Comparison of ENCODE assay signal across 8 cellular contexts in genomic region chr17:62065611-62066468, GRCh38.
A peak's percentile ranks its signal among the peaks of the same experiment; 100 is the strongest.
DNase-seq lines count a peak whose midpoint lies in the region; ATAC-seq lines count a peak whose summit lies in the region.

No MANE protein-coding gene starts in this region.

- H3K4me2 ChIP-seq in BLaER1 treated with 17β-estradiol and CSF1 and Interleukin-3, amounts not matched to agents 10 nM and 100 nM: peak overlapping the region; percentile 4 to 43 (median 22); a peak in 11 of 22 replicates

- no peaks in the 10 kb centered on the region for H3K27me3 ChIP-seq in BLaER1 treated with 17β-estradiol and CSF1 and Interleukin-3, amounts not matched to agents 10 nM and 100 nM

- peak overlapping the region; percentile 67 to 98 (median 89) for H3K4me3 ChIP-seq in BLaER1 treated with 17β-estradiol and CSF1 and Interleukin-3, amounts not matched to agents 10 nM and 100 nM

- no peaks in the 10 kb centered on the region for H3K9me3 ChIP-seq in BLaER1 treated with 17β-estradiol and CSF1 and Interleukin-3, amounts not matched to agents 10 nM and 100 nM (replicated peaks in 1 of 11)

- ATAC-seq in HG03457 (IDR thresholded peaks at IDR 0.05; ENCODE audit: unreplicated experiment): peak; percentile 81

- H3K27ac ChIP-seq in BLaER1 treated with 17β-estradiol and CSF1 and Interleukin-3, amounts not matched to agents 10 nM and 100 nM: peak overlapping the region; percentile 95 to 100 (median 97)
- H3K27ac ChIP-seq in cingulate gyrus (ENCODE audit: low read depth, low read length): peak overlapping the region; percentile 88

- DNase-seq in GM19240 (ENCODE audit: insufficient read length, low spot score) (peak; percentile 99), NCI-H524 (lab: John Stamatoyannopoulos, UW) (peak; percentile 97 to 98), kidney tubule cell (ENCODE audit: low spot score) (peak; percentile 98)
- peak; percentile 98 for DNase-seq in activated CD4-positive, alpha-beta T cell treated with anti-CD3 and anti-CD28 coated beads for 4 hours
- DNase-seq in stimulated activated CD4-positive, alpha-beta T cell treated with anti-CD3 and anti-CD28 coated beads, Interleukin-1b, Interleukin-23, amount 100 ng/mL, for 1 hour (ENCODE audit: low read depth in 2 of 2): peak; percentile 94 to 96

- H3K4me1 ChIP-seq in BLaER1 treated with 17β-estradiol and CSF1 and Interleukin-3, amounts not matched to agents 10 nM and 100 nM: peaks cover 11 to 32% (median 22%) of the 10 kb centered on the region in 10 experiments

- H4K20me1 ChIP-seq in BLaER1 treated with 17β-estradiol and CSF1 and Interleukin-3, amounts not matched to agents 10 nM and 100 nM: peaks cover 38 to 42% (median 41%) of the 10 kb centered on the region in 11 experiments

- H3K9ac ChIP-seq in BLaER1 treated with 17β-estradiol and CSF1 and Interleukin-3, amounts not matched to agents 10 nM and 100 nM: peak overlapping the region; percentile 94 to 100 (median 97)

- peaks cover 4 to 26% (median 18%) of the 10 kb centered on the region in 11 experiments for H3K36me3 ChIP-seq in BLaER1 treated with 17β-estradiol and CSF1 and Interleukin-3, amounts not matched to agents 10 nM and 100 nM

Comparison
In these comparisons a context has a peak if more than half of its experiments do, and no peak if none do; other contexts are left out.
1. Peak in every context shown above with its lines: DNase-seq, ATAC-seq, H3K4me3 ChIP-seq and H3K27ac ChIP-seq.